ENCODE assay signal across 1 cellular context in the genomic region with DNA sequence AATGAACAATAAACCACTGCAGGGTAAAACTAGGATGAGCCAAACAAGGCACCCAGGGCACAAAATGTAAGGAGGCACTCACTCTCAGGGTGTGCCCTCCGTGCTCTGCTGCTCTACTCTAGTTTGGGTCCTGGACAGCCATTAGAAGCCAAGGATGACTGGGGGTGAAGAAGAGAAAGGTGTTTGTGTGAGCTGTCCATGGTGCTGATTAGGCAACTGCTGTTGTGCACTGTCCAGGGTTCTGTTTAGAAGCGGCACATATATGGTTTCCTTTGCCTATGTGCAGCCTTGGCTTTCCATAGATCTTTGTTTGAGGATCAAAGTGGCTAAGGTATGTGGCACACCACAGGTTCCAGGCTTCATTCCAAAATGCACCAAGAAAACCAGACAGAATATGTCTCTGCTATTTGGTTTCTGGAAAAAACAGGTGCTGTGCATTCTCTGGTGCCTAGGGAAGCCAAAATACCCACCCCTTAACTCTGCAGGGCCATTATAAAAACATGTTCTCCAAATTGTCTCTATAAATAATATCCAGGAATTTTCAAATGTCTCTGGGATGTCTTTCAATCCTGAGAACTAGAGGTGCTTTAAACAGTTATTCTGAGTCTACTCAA.
A peak's percentile ranks its signal among the peaks of the same experiment; 100 is the strongest.
TF ChIP-seq lines count a peak whose summit lies in the region.

No MANE protein-coding gene starts in this region.

TF ChIP-seq in K562, 482 proteins besides CTCF, POLR2A, EP300 and RAD21 (continued from another document and continues in another):
- TF ChIP-seq, protein P1, sequence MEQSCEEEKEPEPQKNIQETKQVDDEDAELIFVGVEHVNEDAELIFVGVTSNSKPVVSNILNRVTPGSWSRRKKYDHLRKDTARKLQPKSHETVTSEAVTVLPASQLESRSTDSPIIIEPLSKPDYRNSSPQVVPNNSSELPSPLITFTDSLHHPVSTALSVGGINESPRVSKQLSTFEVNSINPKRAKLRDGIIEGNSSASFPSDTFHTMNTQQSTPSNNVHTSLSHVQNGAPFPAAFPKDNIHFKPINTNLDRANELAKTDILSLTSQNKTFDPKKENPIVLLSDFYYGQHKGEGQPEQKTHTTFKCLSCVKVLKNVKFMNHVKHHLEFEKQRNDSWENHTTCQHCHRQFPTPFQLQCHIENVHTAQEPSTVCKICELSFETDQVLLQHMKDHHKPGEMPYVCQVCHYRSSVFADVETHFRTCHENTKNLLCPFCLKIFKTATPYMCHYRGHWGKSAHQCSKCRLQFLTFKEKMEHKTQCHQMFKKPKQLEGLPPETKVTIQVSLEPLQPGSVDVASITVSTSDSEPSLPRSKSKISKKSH (CRISPR knock-in tag; IDR thresholded peaks at IDR 0.05): no peak
- TF ChIP-seq, protein P2, sequence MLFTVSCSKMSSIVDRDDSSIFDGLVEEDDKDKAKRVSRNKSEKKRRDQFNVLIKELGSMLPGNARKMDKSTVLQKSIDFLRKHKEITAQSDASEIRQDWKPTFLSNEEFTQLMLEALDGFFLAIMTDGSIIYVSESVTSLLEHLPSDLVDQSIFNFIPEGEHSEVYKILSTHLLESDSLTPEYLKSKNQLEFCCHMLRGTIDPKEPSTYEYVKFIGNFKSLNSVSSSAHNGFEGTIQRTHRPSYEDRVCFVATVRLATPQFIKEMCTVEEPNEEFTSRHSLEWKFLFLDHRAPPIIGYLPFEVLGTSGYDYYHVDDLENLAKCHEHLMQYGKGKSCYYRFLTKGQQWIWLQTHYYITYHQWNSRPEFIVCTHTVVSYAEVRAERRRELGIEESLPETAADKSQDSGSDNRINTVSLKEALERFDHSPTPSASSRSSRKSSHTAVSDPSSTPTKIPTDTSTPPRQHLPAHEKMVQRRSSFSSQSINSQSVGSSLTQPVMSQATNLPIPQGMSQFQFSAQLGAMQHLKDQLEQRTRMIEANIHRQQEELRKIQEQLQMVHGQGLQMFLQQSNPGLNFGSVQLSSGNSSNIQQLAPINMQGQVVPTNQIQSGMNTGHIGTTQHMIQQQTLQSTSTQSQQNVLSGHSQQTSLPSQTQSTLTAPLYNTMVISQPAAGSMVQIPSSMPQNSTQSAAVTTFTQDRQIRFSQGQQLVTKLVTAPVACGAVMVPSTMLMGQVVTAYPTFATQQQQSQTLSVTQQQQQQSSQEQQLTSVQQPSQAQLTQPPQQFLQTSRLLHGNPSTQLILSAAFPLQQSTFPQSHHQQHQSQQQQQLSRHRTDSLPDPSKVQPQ (CRISPR knock-in tag; IDR thresholded peaks at IDR 0.05; ENCODE audit: borderline replicate concordance): no peak
- peak in 1 of 2 experiments; percentile 85; a peak in 2 of 4 replicates for TF ChIP-seq SRF (CRISPR knock-in tag; IDR thresholded peaks at IDR 0.05)
- TF ChIP-seq, protein P3, sequence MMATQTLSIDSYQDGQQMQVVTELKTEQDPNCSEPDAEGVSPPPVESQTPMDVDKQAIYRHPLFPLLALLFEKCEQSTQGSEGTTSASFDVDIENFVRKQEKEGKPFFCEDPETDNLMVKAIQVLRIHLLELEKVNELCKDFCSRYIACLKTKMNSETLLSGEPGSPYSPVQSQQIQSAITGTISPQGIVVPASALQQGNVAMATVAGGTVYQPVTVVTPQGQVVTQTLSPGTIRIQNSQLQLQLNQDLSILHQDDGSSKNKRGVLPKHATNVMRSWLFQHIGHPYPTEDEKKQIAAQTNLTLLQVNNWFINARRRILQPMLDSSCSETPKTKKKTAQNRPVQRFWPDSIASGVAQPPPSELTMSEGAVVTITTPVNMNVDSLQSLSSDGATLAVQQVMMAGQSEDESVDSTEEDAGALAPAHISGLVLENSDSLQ (IDR thresholded peaks at IDR 0.05): no peak
- TF ChIP-seq ARID2 (IDR thresholded peaks at IDR 0.05): no peak
- TF ChIP-seq ZNF551 (CRISPR knock-in tag; IDR thresholded peaks at IDR 0.05): no peak
- TF ChIP-seq, protein P4, sequence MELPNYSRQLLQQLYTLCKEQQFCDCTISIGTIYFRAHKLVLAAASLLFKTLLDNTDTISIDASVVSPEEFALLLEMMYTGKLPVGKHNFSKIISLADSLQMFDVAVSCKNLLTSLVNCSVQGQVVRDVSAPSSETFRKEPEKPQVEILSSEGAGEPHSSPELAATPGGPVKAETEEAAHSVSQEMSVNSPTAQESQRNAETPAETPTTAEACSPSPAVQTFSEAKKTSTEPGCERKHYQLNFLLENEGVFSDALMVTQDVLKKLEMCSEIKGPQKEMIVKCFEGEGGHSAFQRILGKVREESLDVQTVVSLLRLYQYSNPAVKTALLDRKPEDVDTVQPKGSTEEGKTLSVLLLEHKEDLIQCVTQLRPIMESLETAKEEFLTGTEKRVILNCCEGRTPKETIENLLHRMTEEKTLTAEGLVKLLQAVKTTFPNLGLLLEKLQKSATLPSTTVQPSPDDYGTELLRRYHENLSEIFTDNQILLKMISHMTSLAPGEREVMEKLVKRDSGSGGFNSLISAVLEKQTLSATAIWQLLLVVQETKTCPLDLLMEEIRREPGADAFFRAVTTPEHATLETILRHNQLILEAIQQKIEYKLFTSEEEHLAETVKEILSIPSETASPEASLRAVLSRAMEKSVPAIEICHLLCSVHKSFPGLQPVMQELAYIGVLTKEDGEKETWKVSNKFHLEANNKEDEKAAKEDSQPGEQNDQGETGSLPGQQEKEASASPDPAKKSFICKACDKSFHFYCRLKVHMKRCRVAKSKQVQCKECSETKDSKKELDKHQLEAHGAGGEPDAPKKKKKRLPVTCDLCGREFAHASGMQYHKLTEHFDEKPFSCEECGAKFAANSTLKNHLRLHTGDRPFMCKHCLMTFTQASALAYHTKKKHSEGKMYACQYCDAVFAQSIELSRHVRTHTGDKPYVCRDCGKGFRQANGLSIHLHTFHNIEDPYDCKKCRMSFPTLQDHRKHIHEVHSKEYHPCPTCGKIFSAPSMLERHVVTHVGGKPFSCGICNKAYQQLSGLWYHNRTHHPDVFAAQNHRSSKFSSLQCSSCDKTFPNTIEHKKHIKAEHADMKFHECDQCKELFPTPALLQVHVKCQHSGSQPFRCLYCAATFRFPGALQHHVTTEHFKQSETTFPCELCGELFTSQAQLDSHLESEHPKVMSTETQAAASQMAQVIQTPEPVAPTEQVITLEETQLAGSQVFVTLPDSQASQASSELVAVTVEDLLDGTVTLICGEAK (IDR thresholded peaks at IDR 0.05): peak; percentile 81
- TF ChIP-seq, protein P4 (CRISPR knock-in tag; IDR thresholded peaks at IDR 0.05): no peak
- TF ChIP-seq, protein P5, sequence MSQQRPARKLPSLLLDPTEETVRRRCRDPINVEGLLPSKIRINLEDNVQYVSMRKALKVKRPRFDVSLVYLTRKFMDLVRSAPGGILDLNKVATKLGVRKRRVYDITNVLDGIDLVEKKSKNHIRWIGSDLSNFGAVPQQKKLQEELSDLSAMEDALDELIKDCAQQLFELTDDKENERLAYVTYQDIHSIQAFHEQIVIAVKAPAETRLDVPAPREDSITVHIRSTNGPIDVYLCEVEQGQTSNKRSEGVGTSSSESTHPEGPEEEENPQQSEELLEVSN (IDR thresholded peaks at IDR 0.05; ENCODE audit: borderline replicate concordance in 1 of 2, extremely low read depth in 1 of 2, insufficient read depth in 1 of 2, insufficient read length in 1 of 2, low read depth in 1 of 2, low read length in 1 of 2, poor library complexity in 1 of 2, severe bottlenecking in 1 of 2): no peak
- TF ChIP-seq EGR1 (conservative IDR thresholded peaks at IDR 0.05): no peak
- TF ChIP-seq MYNN (IDR thresholded peaks at IDR 0.05): no peak
- TF ChIP-seq MYNN (CRISPR knock-in tag; IDR thresholded peaks at IDR 0.05): peak; percentile 83
- TF ChIP-seq, protein P6, sequence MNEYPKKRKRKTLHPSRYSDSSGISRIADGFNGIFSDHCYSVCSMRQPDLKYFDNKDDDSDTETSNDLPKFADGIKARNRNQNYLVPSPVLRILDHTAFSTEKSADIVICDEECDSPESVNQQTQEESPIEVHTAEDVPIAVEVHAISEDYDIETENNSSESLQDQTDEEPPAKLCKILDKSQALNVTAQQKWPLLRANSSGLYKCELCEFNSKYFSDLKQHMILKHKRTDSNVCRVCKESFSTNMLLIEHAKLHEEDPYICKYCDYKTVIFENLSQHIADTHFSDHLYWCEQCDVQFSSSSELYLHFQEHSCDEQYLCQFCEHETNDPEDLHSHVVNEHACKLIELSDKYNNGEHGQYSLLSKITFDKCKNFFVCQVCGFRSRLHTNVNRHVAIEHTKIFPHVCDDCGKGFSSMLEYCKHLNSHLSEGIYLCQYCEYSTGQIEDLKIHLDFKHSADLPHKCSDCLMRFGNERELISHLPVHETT (CRISPR knock-in tag; conservative IDR thresholded peaks at IDR 0.05 in 1 of 2, IDR thresholded peaks at IDR 0.05 in 1 of 2): peak; percentile 47 to 66; a peak in 1 of 4 replicates
- TF ChIP-seq KDM4B (IDR thresholded peaks at IDR 0.05; ENCODE audit: borderline replicate concordance in 2 of 2, low read depth in 1 of 2): no peak
- no peak for TF ChIP-seq KDM1A (IDR thresholded peaks at IDR 0.05)
- no peak for TF ChIP-seq JUND (IDR thresholded peaks at IDR 0.05; ENCODE audit: borderline replicate concordance, low read depth, low read length)
- TF ChIP-seq JUND (tag; IDR thresholded peaks at IDR 0.05; ENCODE audit: borderline replicate concordance, low read depth, low read length): peak; percentile 41; the same call in 1 of the 3 replicates
- TF ChIP-seq LARP7 (IDR thresholded peaks at IDR 0.05): no peak
- TF ChIP-seq ZNF75A (CRISPR knock-in tag; IDR thresholded peaks at IDR 0.05): no peak
- TF ChIP-seq, protein P7, sequence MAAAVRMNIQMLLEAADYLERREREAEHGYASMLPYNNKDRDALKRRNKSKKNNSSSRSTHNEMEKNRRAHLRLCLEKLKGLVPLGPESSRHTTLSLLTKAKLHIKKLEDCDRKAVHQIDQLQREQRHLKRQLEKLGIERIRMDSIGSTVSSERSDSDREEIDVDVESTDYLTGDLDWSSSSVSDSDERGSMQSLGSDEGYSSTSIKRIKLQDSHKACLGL (CRISPR knock-in tag; IDR thresholded peaks at IDR 0.05; ENCODE audit: borderline replicate concordance, poor library complexity, severe bottlenecking): no peak
- TF ChIP-seq BRCA1 (IDR thresholded peaks at IDR 0.05): no peak
- TF ChIP-seq BRCA1 (CRISPR knock-in tag; IDR thresholded peaks at IDR 0.05): no peak
- TF ChIP-seq SIN3A (IDR thresholded peaks at IDR 0.05; ENCODE audit: borderline replicate concordance in 2 of 2, control insufficient read depth in 1 of 2, low read depth in 2 of 2, low read length in 2 of 2): peak in 1 of 2 experiments; percentile 80; a peak in 1 of 4 replicates
- TF ChIP-seq, protein P8, sequence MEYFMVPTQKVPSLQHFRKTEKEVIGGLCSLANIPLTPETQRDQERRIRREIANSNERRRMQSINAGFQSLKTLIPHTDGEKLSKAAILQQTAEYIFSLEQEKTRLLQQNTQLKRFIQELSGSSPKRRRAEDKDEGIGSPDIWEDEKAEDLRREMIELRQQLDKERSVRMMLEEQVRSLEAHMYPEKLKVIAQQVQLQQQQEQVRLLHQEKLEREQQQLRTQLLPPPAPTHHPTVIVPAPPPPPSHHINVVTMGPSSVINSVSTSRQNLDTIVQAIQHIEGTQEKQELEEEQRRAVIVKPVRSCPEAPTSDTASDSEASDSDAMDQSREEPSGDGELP (CRISPR knock-in tag; IDR thresholded peaks at IDR 0.05; ENCODE audit: borderline replicate concordance): no peak
- no peak for TF ChIP-seq ZC3H8 (IDR thresholded peaks at IDR 0.05)
- TF ChIP-seq RCOR1 (IDR thresholded peaks at IDR 0.05; ENCODE audit: borderline replicate concordance in 1 of 2, low read depth in 2 of 2, low read length in 2 of 2): peak in 1 of 2 experiments; percentile 85; a peak in 2 of 4 replicates
- TF ChIP-seq FOSL1 (tag; conservative IDR thresholded peaks at IDR 0.05): no peak
- TF ChIP-seq ZNF583 (CRISPR knock-in tag; IDR thresholded peaks at IDR 0.05): no peak
- TF ChIP-seq HNRNPUL1 (IDR thresholded peaks at IDR 0.05; ENCODE audit: low read length): no peak
- TF ChIP-seq KLF1 (tag; IDR thresholded peaks at IDR 0.05): no peak
- no peak for TF ChIP-seq RUNX1 (IDR thresholded peaks at IDR 0.05; ENCODE audit: low read depth)
- no peak for TF ChIP-seq RNF2 (IDR thresholded peaks at IDR 0.05)
- no peak for TF ChIP-seq SRSF7 (optimal IDR thresholded peaks at IDR 0.05; ENCODE audit: low read depth, low read length)
- no peak for TF ChIP-seq FOXP1 (CRISPR knock-in tag; IDR thresholded peaks at IDR 0.05)
- TF ChIP-seq ZNF561 (CRISPR knock-in tag; conservative IDR thresholded peaks at IDR 0.05): no peak
- TF ChIP-seq PTRF (tag; IDR thresholded peaks at IDR 0.05): no peak
- TF ChIP-seq ZNF184 (CRISPR knock-in tag; IDR thresholded peaks at IDR 0.05): no peak
- TF ChIP-seq MTA3 (IDR thresholded peaks at IDR 0.05; ENCODE audit: borderline replicate concordance): no peak
- TF ChIP-seq SMAD1 (IDR thresholded peaks at IDR 0.05; ENCODE audit: low read depth, low read length, partially characterized antibody): no peak
- TF ChIP-seq, protein P9, sequence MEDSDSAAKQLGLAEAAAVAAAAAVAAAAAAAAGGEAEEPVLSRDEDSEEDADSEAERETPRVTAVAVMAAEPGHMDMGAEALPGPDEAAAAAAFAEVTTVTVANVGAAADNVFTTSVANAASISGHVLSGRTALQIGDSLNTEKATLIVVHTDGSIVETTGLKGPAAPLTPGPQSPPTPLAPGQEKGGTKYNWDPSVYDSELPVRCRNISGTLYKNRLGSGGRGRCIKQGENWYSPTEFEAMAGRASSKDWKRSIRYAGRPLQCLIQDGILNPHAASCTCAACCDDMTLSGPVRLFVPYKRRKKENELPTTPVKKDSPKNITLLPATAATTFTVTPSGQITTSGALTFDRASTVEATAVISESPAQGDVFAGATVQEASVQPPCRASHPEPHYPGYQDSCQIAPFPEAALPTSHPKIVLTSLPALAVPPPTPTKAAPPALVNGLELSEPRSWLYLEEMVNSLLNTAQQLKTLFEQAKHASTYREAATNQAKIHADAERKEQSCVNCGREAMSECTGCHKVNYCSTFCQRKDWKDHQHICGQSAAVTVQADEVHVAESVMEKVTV (CRISPR knock-in tag; IDR thresholded peaks at IDR 0.05): no peak
- 0 out of 4 replicates have a peak, but pooled peaks of 1 of the 2 experiments have one; percentile 34 for TF ChIP-seq HDAC1 (IDR thresholded peaks at IDR 0.05)
- peak; percentile 77; the same call in 1 of the 2 replicates for TF ChIP-seq HDAC2 (IDR thresholded peaks at IDR 0.05)
